8 cellular contexts compared by ENCODE assay signal in genomic region chr3:153160451-153161137, GRCh38. TPM values are rescaled to one million over a fixed set of nuclear protein-coding genes. Genes with fewer than 3 reads are reported as not detected.
DNase-seq lines count a peak whose midpoint lies in the region; TF ChIP-seq lines count a peak whose summit lies in the region.

No MANE protein-coding gene starts in this region.

- peak; percentile 51 for DNase-seq in GM04503 (ENCODE audit: low read depth)
- peak; percentile 69 for DNase-seq in GOT3 (lab: John Stamatoyannopoulos, UW)
- peak; percentile 90 for DNase-seq in LHCN-M2 (ENCODE audit: low read depth)
- peak; percentile 82 for DNase-seq in UCSD-AML1 (lab: John Stamatoyannopoulos, UW; ENCODE audit: unreplicated experiment)
- peak; percentile 97 for DNase-seq in MCF 10A (ENCODE audit: unreplicated experiment)
- DNase-seq in NCI-H187 (lab: John Stamatoyannopoulos, UW) = no peak

- H3K4me3 Mint-ChIP-seq in MCF 10A (ENCODE audit: unreplicated experiment) = peak overlapping the region; percentile 77

- intact Hi-C loops in MCF 10A (cut with micrococcal nuclease) = loop anchor here (1.0 to 10.0 kb wide), 6 partner anchors 22 to 812 kb away; no protein-coding TSS in a partner anchor

- peaks cover 11% of the 10 kb centered on the region for H3K4me1 ChIP-seq in iPS-20b (ENCODE audit: insufficient read depth, low read length)

- no peaks in the 10 kb centered on the region for H3K9me3 Mint-ChIP-seq in MCF 10A (ENCODE audit: unreplicated experiment)

- no peaks in the 10 kb centered on the region for H3K9me3 ChIP-seq in iPS-20b (ENCODE audit: insufficient read depth, low read depth, low read length)

- BruUV-seq in MCF 10A (replicated peaks; lab: Mats Ljungman, UMichigan) = TSS peak; percentile 66

- H3K36me3 ChIP-seq in iPS-20b (ENCODE audit: insufficient read depth, low read depth, low read length) = no peaks in the 10 kb centered on the region

- peaks cover 20% of the 10 kb centered on the region for H3K4me1 Mint-ChIP-seq in MCF 10A (ENCODE audit: insufficient read depth, unreplicated experiment)

- H3K36me3 Mint-ChIP-seq in MCF 10A (ENCODE audit: insufficient read depth, unreplicated experiment) = peaks cover 26% of the 10 kb centered on the region

- CTCF ChIA-PET in MCF 10A (lab: Yijun Ruan, JAX) = interaction anchor here (0.6 to 6.0 kb wide), 27 partner anchors 11 to 874 kb away, joined by 3 to 41 read pairs (median 4); no protein-coding TSS in a partner anchor

- peak overlapping the region; percentile 73; the same call in 1 of the 2 replicates for H3K9ac ChIP-seq in iPS-20b (ENCODE audit: low read depth, low read length)

- H3K27ac ChIP-seq in iPS-20b (ENCODE audit: low read length) = no peak overlapping the region
- peak overlapping the region; percentile 67 to 99 (median 92) for H3K27ac ChIP-seq in skin epidermis

- POLR2A ChIA-PET in MCF 10A (lab: Yijun Ruan, JAX) = interaction anchor here (0.7 to 13.6 kb wide), 45 partner anchors 10 to 1845 kb away, joined by 3 to 456 read pairs (median 4); no protein-coding TSS in a partner anchor

- H3K4me3 ChIP-seq in iPS-20b (ENCODE audit: low read length) (peak overlapping the region; percentile 88), skin epidermis (peak overlapping the region; percentile 59 to 95 (median 83))

- H3K27me3 Mint-ChIP-seq in MCF 10A (ENCODE audit: insufficient read depth, unreplicated experiment) = no peaks in the 10 kb centered on the region

- TF ChIP-seq CTCF in MCF 10A (IDR thresholded peaks at IDR 0.05; ENCODE audit: unreplicated experiment) = no peak

- peaks cover 12% of the 10 kb centered on the region for H3K27me3 ChIP-seq in iPS-20b (ENCODE audit: insufficient read depth, low read length)

- peak overlapping the region; percentile 92 for H3K27ac Mint-ChIP-seq in MCF 10A (ENCODE audit: low read depth, unreplicated experiment)

RNA-seq across cellular contexts. Expression of gene RAP2B, which starts 1.4 kb away (rescaled TPM):
- total RNA-seq in LHCN-M2 (2014; rRNA removed) (20.5 TPM in 2 replicates), MCF 10A (2022) (15.0 and 19.3 TPM in 2 replicates)
- polyA plus RNA-seq in LHCN-M2 (2012) = 8.9 TPM

Comparison
In these comparisons a context has a peak if more than half of its experiments do, and no peak if none do; other contexts are left out.
1. DNase-seq: peak in GM04503 (single experiment), GOT3 (single experiment), LHCN-M2 (single experiment), UCSD-AML1 (single experiment) and MCF 10A (single experiment); none in NCI-H187 (0 of 2).